ENCODE assay signal across 12 cellular contexts in genomic region chr19:45473366-45474190, GRCh38. TPM values are rescaled to one million over a fixed set of nuclear protein-coding genes. Genes with fewer than 3 reads are reported as not detected.
A peak's percentile ranks its signal among the peaks of the same experiment; 100 is the strongest.
DNase-seq lines count a peak whose midpoint lies in the region; ATAC-seq and TF ChIP-seq lines count a peak whose summit lies in the region.
"Had no signal": no experiment of that assay in that cellular context is flagged by ENCODE, and none has a peak within 500 bp of the region (broad histone marks: within the 10 kb centered on the region; RNA-seq: fewer than 3 reads in every experiment).

No MANE protein-coding gene starts in this region.

- no peaks in the 10 kb centered on the region for H3K9me3 Mint-ChIP-seq in natural killer cell
- no peaks in the 10 kb centered on the region for H3K9me3 Mint-ChIP-seq in natural killer cell treated with Interleukin-12 subunit alpha and Interleukin-12 subunit beta and Interleukin-15 and Interleukin-18, amount 100 ng/mL, for 72 hours

- no peak overlapping the region for H3K4me3 ChIP-seq in adipocyte (ENCODE audit: low read length)
- H3K4me3 ChIP-seq in hepatocyte, result no peak overlapping the region
- H3K4me3 ChIP-seq in A673 (ENCODE audit: low read depth, low read length, poor library complexity, severe bottlenecking), result no peak overlapping the region
- no peak overlapping the region for H3K4me3 ChIP-seq in WERI-Rb-1 (ENCODE audit: low read depth, low read length)
- H3K4me3 ChIP-seq: GM12878 had no signal

- no peak overlapping the region for H2AFZ ChIP-seq in hepatocyte

- H3K4me1 ChIP-seq in adipocyte (ENCODE audit: control insufficient read depth, insufficient read depth, low read length) (peaks cover 25% of the 10 kb centered on the region), hepatocyte (ENCODE audit: insufficient read depth) (no peaks in the 10 kb centered on the region), A673 (ENCODE audit: insufficient read depth, low read length, poor library complexity, severe bottlenecking) (peaks cover 5% of the 10 kb centered on the region)

- H3K36me3 ChIP-seq in adipocyte (ENCODE audit: control insufficient read depth, insufficient read depth, low read length, severe bottlenecking) (no peaks in the 10 kb centered on the region), hepatocyte (replicated peaks; ENCODE audit: insufficient read depth, low read depth) (no peaks in the 10 kb centered on the region), A673 (ENCODE audit: insufficient read depth, low read length, poor library complexity, severe bottlenecking) (no peaks in the 10 kb centered on the region), WERI-Rb-1 (no peaks in the 10 kb centered on the region)
- H3K36me3 ChIP-seq: BE2C, tibial nerve had no signal

- 62% methylated on average over 16 of the region's 17 CpGs for WGBS in hepatocyte (ENCODE audit: low lambda C conversion rate, missing lambda C conversion rate)

- no peak overlapping the region for H3K27ac ChIP-seq in hepatocyte
- H3K27ac ChIP-seq in A673 (ENCODE audit: low read depth, low read length, poor library complexity, severe bottlenecking), result no peak overlapping the region
- no peak overlapping the region for H3K27ac ChIP-seq in substantia nigra (ENCODE audit: low read depth, low read length, poor library complexity, severe bottlenecking)
- H3K27ac ChIP-seq in WERI-Rb-1, result no peak overlapping the region
- H3K27ac ChIP-seq: tibial nerve had no signal

- no peaks in the 10 kb centered on the region for H3K79me2 ChIP-seq in hepatocyte

- H4K20me1 ChIP-seq in hepatocyte (ENCODE audit: insufficient read depth, poor library complexity, severe bottlenecking), result no peaks in the 10 kb centered on the region

- peak overlapping the region; percentile 45 for H3K4me3 Mint-ChIP-seq in natural killer cell
- no peak overlapping the region for H3K4me3 Mint-ChIP-seq in natural killer cell treated with Interleukin-12 subunit alpha and Interleukin-12 subunit beta and Interleukin-15 and Interleukin-18, amount 100 ng/mL, for 72 hours

- H3K9me3 ChIP-seq in adipocyte (ENCODE audit: control insufficient read depth, low read length) (no peaks in the 10 kb centered on the region), hepatocyte (ENCODE audit: low read depth) (no peaks in the 10 kb centered on the region), A673 (ENCODE audit: low read depth, low read length, poor library complexity, severe bottlenecking) (no peaks in the 10 kb centered on the region), WERI-Rb-1 (ENCODE audit: severe bottlenecking) (no peaks in the 10 kb centered on the region)
- H3K9me3 ChIP-seq: BE2C, tibial nerve had no signal

- TF ChIP-seq CTCF in natural killer cell (IDR thresholded peaks at IDR 0.05), result no peak
- TF ChIP-seq CTCF in hepatocyte (IDR thresholded peaks at IDR 0.05; ENCODE audit: poor library complexity), result no peak
- TF ChIP-seq CTCF in A673 (conservative IDR thresholded peaks at IDR 0.05; ENCODE audit: low read depth, low read length), result no peak
- TF ChIP-seq CTCF in WERI-Rb-1 (IDR thresholded peaks at IDR 0.05; ENCODE audit: low read depth, low read length), result no peak

- intact Hi-C loops in natural killer cell (cut with micrococcal nuclease), result no loop called here
- intact Hi-C loops in A673 (cut with micrococcal nuclease; ENCODE audit: unreplicated experiment), result no loop called here

- peaks cover 54 to 92% of the 10 kb centered on the region in 2 donors for H3K4me1 Mint-ChIP-seq in natural killer cell
- peaks cover 50 to 51% of the 10 kb centered on the region in 2 donors for H3K4me1 Mint-ChIP-seq in natural killer cell treated with Interleukin-12 subunit alpha and Interleukin-12 subunit beta and Interleukin-15 and Interleukin-18, amount 100 ng/mL, for 72 hours (ENCODE audit: low read depth in 2 of 2)

- no peak overlapping the region for H3K9ac ChIP-seq in adipocyte (ENCODE audit: low read length)

- peaks cover 8 to 28% of the 10 kb centered on the region in 2 donors for H3K27me3 Mint-ChIP-seq in natural killer cell (ENCODE audit: low read depth in 2 of 2)
- H3K27me3 Mint-ChIP-seq in natural killer cell treated with Interleukin-12 subunit alpha and Interleukin-12 subunit beta and Interleukin-15 and Interleukin-18, amount 100 ng/mL, for 72 hours, result peaks cover 6 to 7% of the 10 kb centered on the region in 2 donors

- H3K36me3 Mint-ChIP-seq in natural killer cell, result no peaks in the 10 kb centered on the region
- H3K36me3 Mint-ChIP-seq in natural killer cell treated with Interleukin-12 subunit alpha and Interleukin-12 subunit beta and Interleukin-15 and Interleukin-18, amount 100 ng/mL, for 72 hours, result peaks cover 5% of the 10 kb centered on the region

- BruUV-seq in A673 (replicated peaks; lab: Mats Ljungman, UMichigan), result no TSS peak

- no peaks in the 10 kb centered on the region for H3K9me2 ChIP-seq in hepatocyte (replicated peaks; ENCODE audit: insufficient read depth)

- H3K27me3 ChIP-seq in adipocyte (replicated peaks; ENCODE audit: control insufficient read depth, insufficient read depth, low read length), result no peaks in the 10 kb centered on the region
- H3K27me3 ChIP-seq in hepatocyte, result peaks cover 16% of the 10 kb centered on the region
- no peaks in the 10 kb centered on the region for H3K27me3 ChIP-seq in A673 (replicated peaks; ENCODE audit: insufficient read depth, low read depth, low read length, poor library complexity)
- no peaks in the 10 kb centered on the region for H3K27me3 ChIP-seq in WERI-Rb-1 (ENCODE audit: insufficient read depth, low read depth, severe bottlenecking)

- POLR2A ChIA-PET in A673 (lab: Charles Lee; ENCODE audit: low non-redundant PET), result no interaction called here

- no peak overlapping the region for H3K4me2 ChIP-seq in hepatocyte

- ATAC-seq in natural killer cell, result no peak
- no peak for ATAC-seq in natural killer cell treated with Interleukin-12 subunit alpha and Interleukin-12 subunit beta and Interleukin-15 and Interleukin-18, amount 100 ng/mL, for 72 hours
- ATAC-seq: GM12878 had no signal

- peak overlapping the region; percentile 87 to 99 for H3K27ac Mint-ChIP-seq in natural killer cell
- H3K27ac Mint-ChIP-seq in natural killer cell treated with Interleukin-12 subunit alpha and Interleukin-12 subunit beta and Interleukin-15 and Interleukin-18, amount 100 ng/mL, for 72 hours, result peak overlapping the region in 1 of 2 donors; percentile 58

- CTCF ChIA-PET in A673 (lab: Charles Lee), result interaction anchor here (0.5 to 0.6 kb wide), 2 partner anchors 20 to 46 kb away, joined by 3 to 6 read pairs; no protein-coding TSS in a partner anchor

- DNase-seq in natural killer cell (peak; percentile 44), adipocyte (ENCODE audit: low read depth) (peak; percentile 71), hepatocyte (ENCODE audit: low spot score) (peak; percentile 34), NCI-H1092 (lab: John Stamatoyannopoulos, UW) (no peak), A673 (ENCODE audit: low spot score) (no peak), substantia nigra (lab: John Stamatoyannopoulos, UW) (no peak), WERI-Rb-1 (no peak)
- no peak for DNase-seq in natural killer cell treated with Interleukin-12 subunit alpha and Interleukin-12 subunit beta and Interleukin-15 and Interleukin-18, amount 100 ng/mL, for 72 hours (ENCODE audit: low spot score)
- DNase-seq: BE2C, Right ventricle myocardium superior had no signal

RNA-seq across cellular contexts. Expression of gene FOSB, which starts 5.8 kb away (rescaled TPM):
- total RNA-seq in natural killer cell (1,000 to 10,000 TPM in 2 of 3 donors, 100 to 1,000 TPM in 1; 784 to 1,837 (median 1,121) TPM), hepatocyte (37.9 and 73.1 TPM in 2 replicates), A673 (2021) (1.0 and 1.9 TPM in 2 replicates)
- 10 to 100 TPM; 16.3 to 18.0 TPM for total RNA-seq in natural killer cell treated with Interleukin-12 subunit alpha and Interleukin-12 subunit beta and Interleukin-15 and Interleukin-18, amount 100 ng/mL, for 72 hours
- 114 and 168 TPM in 2 replicates for polyA plus RNA-seq in hepatocyte

RNA-seq across cellular contexts. Expression of gene RTN2, which starts 23.3 kb away (rescaled TPM):
- total RNA-seq in natural killer cell (1 to 10 TPM; 1.9 to 5.5 (median 3.0) TPM), hepatocyte (3.4 and 7.8 TPM in 2 replicates), A673 (2021) (6.6 and 9.1 TPM in 2 replicates)
- total RNA-seq in natural killer cell treated with Interleukin-12 subunit alpha and Interleukin-12 subunit beta and Interleukin-15 and Interleukin-18, amount 100 ng/mL, for 72 hours, result 1 to 10 TPM; 5.9 to 7.8 TPM
- 12.2 and 14.8 TPM in 2 replicates for polyA plus RNA-seq in hepatocyte

RNA-seq across cellular contexts. Expression of gene PPM1N, which starts 24.7 kb away (rescaled TPM):
- 1 to 10 TPM; 5.1 to 8.3 (median 6.8) TPM for total RNA-seq in natural killer cell
- 1 to 10 TPM; 3.2 to 3.6 TPM for total RNA-seq in natural killer cell treated with Interleukin-12 subunit alpha and Interleukin-12 subunit beta and Interleukin-15 and Interleukin-18, amount 100 ng/mL, for 72 hours
- total RNA-seq in hepatocyte, result 0.40 and 1.9 TPM in 2 replicates
- 0.59 and 1.4 TPM in 2 replicates for polyA plus RNA-seq in hepatocyte
- 0.80 and 1.6 TPM in 2 replicates for total RNA-seq in A673 (2021)

RNA-seq across cellular contexts. Expression of gene VASP, which starts 33.7 kb away (rescaled TPM):
- total RNA-seq in natural killer cell, result 100 to 1,000 TPM; 192 to 244 (median 237) TPM
- 100 to 1,000 TPM; 447 to 589 TPM for total RNA-seq in natural killer cell treated with Interleukin-12 subunit alpha and Interleukin-12 subunit beta and Interleukin-15 and Interleukin-18, amount 100 ng/mL, for 72 hours
- 57.3 and 68.9 TPM in 2 replicates for total RNA-seq in hepatocyte
- polyA plus RNA-seq in hepatocyte, result 86.0 and 92.6 TPM in 2 replicates
- 89.6 and 102 TPM in 2 replicates for total RNA-seq in A673 (2021)

RNA-seq across cellular contexts. Expression of gene ERCC1, which starts 49.9 kb away (rescaled TPM):
- total RNA-seq in natural killer cell, result 10 to 100 TPM; 46.8 to 55.2 (median 48.2) TPM
- total RNA-seq in natural killer cell treated with Interleukin-12 subunit alpha and Interleukin-12 subunit beta and Interleukin-15 and Interleukin-18, amount 100 ng/mL, for 72 hours, result 10 to 100 TPM; 65.0 to 67.8 TPM
- 42.5 and 51.0 TPM in 2 replicates for total RNA-seq in hepatocyte
- polyA plus RNA-seq in hepatocyte, result 66.7 and 72.8 TPM in 2 replicates
- 158 and 165 TPM in 2 replicates for total RNA-seq in A673 (2021)

Comparison
In these comparisons a context has a peak if more than half of its experiments do, and no peak if none do; other contexts are left out.
1. DNase-seq: peak in natural killer cell (single experiment), adipocyte (single experiment) and hepatocyte (single experiment); none in natural killer cell treated with Interleukin-12 subunit alpha and Interleukin-12 subunit beta and Interleukin-15 and Interleukin-18, amount 100 ng/mL, for 72 hours (single experiment), NCI-H1092 (single experiment), A673 (single experiment), substantia nigra (0 of 49) and WERI-Rb-1 (single experiment).
2. RNA of gene FOSB, which starts 5.8 kb away (total RNA-seq): 784 to 1,837 TPM in natural killer cell; 37.9 to 73.1 TPM in hepatocyte, 16.3 to 18.0 TPM in natural killer cell treated with Interleukin-12 subunit alpha and Interleukin-12 subunit beta and Interleukin-15 and Interleukin-18, amount 100 ng/mL, for 72 hours and 1.0 to 1.9 TPM in A673; every median in the first group is over 10 times any median in the second.